11 cellular contexts compared by ENCODE assay signal in the genomic region with DNA sequence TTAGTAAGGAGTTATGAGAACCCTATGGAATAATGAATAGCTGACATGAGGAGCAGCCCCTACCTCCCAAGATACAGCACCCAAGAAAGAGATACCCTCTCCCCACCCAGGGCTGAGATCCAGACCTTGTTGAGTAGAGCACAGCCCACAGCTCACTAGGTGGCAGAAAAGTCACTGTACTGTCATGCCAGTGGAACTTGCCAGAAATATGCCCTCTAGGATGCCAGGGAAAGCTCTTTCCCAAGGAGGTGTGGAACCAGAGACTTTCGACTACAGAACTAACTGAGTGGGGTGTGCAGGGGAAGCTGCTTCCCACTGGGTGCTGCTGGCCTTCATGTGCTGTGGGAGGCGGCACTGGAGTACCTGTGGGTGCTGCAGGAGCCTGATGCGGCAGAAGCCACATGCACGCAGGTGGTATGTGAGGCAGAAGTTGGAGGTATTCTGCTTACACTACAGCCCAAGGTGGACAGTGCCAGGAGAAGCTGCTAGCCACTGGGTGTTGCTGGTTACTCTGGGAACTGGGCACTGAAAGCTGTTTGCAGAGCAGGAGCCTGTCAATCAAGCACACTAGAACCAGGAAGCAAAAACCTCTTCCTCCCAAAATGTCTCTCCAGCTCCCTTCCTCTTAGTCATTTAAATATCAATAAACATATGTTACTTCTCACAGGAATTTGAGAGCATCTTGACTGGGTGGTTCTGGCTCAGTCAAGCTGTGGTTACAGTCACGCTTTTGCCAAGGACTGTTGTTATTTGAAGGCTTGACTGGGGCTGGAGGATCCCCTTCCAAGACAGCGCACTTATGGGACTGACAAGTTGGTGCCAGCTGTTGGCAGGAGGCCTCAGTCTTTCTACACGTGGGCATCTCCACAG. TPM values are rescaled to one million over a fixed set of nuclear protein-coding genes. Genes with fewer than 3 reads are reported as not detected.
DNase-seq lines count a peak whose midpoint lies in the region; ATAC-seq lines count a peak whose summit lies in the region.
"Had no signal": no experiment of that assay in that cellular context is flagged by ENCODE, and none has a peak within 500 bp of the region (broad histone marks: within the 10 kb centered on the region; RNA-seq: fewer than 3 reads in every experiment).

No MANE protein-coding gene starts in this region.

- ATAC-seq in Right ventricle myocardium superior (ENCODE audit: poor library complexity) (peak; percentile 73), esophagus mucosa (peak; percentile 64)

- intact Hi-C loops in Right ventricle myocardium superior (cut with DNase I), result no loop called here
- intact Hi-C loops in cardiac septum (cut with DNase I), result no loop called here

- no peak for DNase-seq in Right ventricle myocardium superior
- no peak for DNase-seq in cardiac septum (ENCODE audit: low spot score)
- DNase-seq in NCI-H2171 treated with DMSO at 0.1 percent for 48 hours (lab: John Stamatoyannopoulos, UW), result peak; percentile 84
- DNase-seq in NCI-H146 treated with DMSO at 0.1 percent for 48 hours (lab: John Stamatoyannopoulos, UW; ENCODE audit: unreplicated experiment), result no peak
- no peak for DNase-seq in islet precursor cell
- no peak for DNase-seq in DMS114 treated with DMSO at 0.1 percent for 48 hours (lab: John Stamatoyannopoulos, UW; ENCODE audit: unreplicated experiment)
- DNase-seq in stimulated activated naive CD4-positive, alpha-beta T cell (lab: John Stamatoyannopoulos, UW), result no peak
- DNase-seq: amniotic stem cell, NCI-H1694 treated with DMSO at 0.1 percent for 48 hours had no signal

RNA-seq across cellular contexts. Expression of gene ARMC12, which starts 17.9 kb away (rescaled TPM):
- not detected for total RNA-seq in Right ventricle myocardium superior
- 0.22 TPM for total RNA-seq in cardiac septum
- not detected for total RNA-seq in esophagus mucosa

RNA-seq across cellular contexts. Expression of gene CLPSL2, which starts 21.7 kb away (rescaled TPM):
- total RNA-seq in Right ventricle myocardium superior, result not detected
- not detected for total RNA-seq in cardiac septum
- total RNA-seq in esophagus mucosa, result not detected
- total RNA-seq: lung had no signal

RNA-seq across cellular contexts. Expression of gene CLPSL1, which starts 26.1 kb away (rescaled TPM):
- total RNA-seq in Right ventricle myocardium superior (not detected), cardiac septum (not detected), esophagus mucosa (not detected)
- total RNA-seq: lung had no signal

RNA-seq across cellular contexts. Expression of gene CLPS, which starts 42.4 kb away (rescaled TPM):
- total RNA-seq in Right ventricle myocardium superior (not detected), cardiac septum (not detected), esophagus mucosa (not detected)

RNA-seq across cellular contexts. Expression of gene LHFPL5, which starts 50.5 kb away (rescaled TPM):
- total RNA-seq in Right ventricle myocardium superior (not detected), cardiac septum (not detected), esophagus mucosa (not detected)
- total RNA-seq: lung had no signal
